ENCODE assay signal across 1 cellular context in genomic region chr4:99563310-99564186, GRCh38.
TF ChIP-seq lines count a peak whose summit lies in the region.

A gene with protein sequence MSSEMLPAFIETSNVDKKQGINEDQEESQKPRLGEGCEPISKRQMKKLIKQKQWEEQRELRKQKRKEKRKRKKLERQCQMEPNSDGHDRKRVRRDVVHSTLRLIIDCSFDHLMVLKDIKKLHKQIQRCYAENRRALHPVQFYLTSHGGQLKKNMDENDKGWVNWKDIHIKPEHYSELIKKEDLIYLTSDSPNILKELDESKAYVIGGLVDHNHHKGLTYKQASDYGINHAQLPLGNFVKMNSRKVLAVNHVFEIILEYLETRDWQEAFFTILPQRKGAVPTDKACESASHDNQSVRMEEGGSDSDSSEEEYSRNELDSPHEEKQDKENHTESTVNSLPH (minus strand): TSS chr4:99564039. CDS start chr4:99559338, 4,701 bp downstream.

TF ChIP-seq in H1, 55 proteins besides CTCF, POLR2A, EP300 and RAD21:
- TF ChIP-seq, protein P1, sequence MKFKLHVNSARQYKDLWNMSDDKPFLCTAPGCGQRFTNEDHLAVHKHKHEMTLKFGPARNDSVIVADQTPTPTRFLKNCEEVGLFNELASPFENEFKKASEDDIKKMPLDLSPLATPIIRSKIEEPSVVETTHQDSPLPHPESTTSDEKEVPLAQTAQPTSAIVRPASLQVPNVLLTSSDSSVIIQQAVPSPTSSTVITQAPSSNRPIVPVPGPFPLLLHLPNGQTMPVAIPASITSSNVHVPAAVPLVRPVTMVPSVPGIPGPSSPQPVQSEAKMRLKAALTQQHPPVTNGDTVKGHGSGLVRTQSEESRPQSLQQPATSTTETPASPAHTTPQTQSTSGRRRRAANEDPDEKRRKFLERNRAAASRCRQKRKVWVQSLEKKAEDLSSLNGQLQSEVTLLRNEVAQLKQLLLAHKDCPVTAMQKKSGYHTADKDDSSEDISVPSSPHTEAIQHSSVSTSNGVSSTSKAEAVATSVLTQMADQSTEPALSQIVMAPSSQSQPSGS (IDR thresholded peaks at IDR 0.05; ENCODE audit: low read length) = peak; percentile 15; the same call in 1 of the 2 replicates
- no peak for TF ChIP-seq BRCA1 (IDR thresholded peaks at IDR 0.05; ENCODE audit: low read depth, low read length)
- no peak for TF ChIP-seq CBX5 (IDR thresholded peaks at IDR 0.05; ENCODE audit: low read depth, low read length)
- TF ChIP-seq SAP30 (IDR thresholded peaks at IDR 0.05; ENCODE audit: insufficient read depth, insufficient replicate concordance, low read length) = peak; percentile 90
- TF ChIP-seq SP1 (IDR thresholded peaks at IDR 0.05; ENCODE audit: low read depth, low read length) = peak; percentile 5; the same call in 1 of the 2 replicates
- TF ChIP-seq ZNF274 (IDR thresholded peaks at IDR 0.05; ENCODE audit: borderline replicate concordance, extremely low read depth, low read length) = no peak
- TF ChIP-seq RBBP5 (IDR thresholded peaks at IDR 0.05; ENCODE audit: borderline replicate concordance, low read depth, low read length) = no peak
- TF ChIP-seq PHF8 (conservative IDR thresholded peaks at IDR 0.05; ENCODE audit: low read depth, low read length) = peak; percentile 77; the same call in 1 of the 2 replicates
- TF ChIP-seq EZH2 (IDR thresholded peaks at IDR 0.05; ENCODE audit: low read depth, low read length, severe bottlenecking) = no peak
- TF ChIP-seq SIX5 (IDR thresholded peaks at IDR 0.05; ENCODE audit: low read depth, low read length) = peak; percentile 70
- TF ChIP-seq FOSL1 (IDR thresholded peaks at IDR 0.05; ENCODE audit: insufficient read depth, low read depth, low read length) = no peak
- TF ChIP-seq YY1 (IDR thresholded peaks at IDR 0.05; ENCODE audit: low read depth, low read length) = peak; percentile 75
- TF ChIP-seq RXRA (IDR thresholded peaks at IDR 0.05; ENCODE audit: insufficient read depth, low read depth, low read length) = no peak
- TF ChIP-seq SUZ12 (IDR thresholded peaks at IDR 0.05; ENCODE audit: low read length) = no peak
- no peak; a peak in 2 of 4 replicates for TF ChIP-seq HDAC2 (IDR thresholded peaks at IDR 0.05; ENCODE audit: borderline replicate concordance in 1 of 2, low read depth in 2 of 2, low read length in 2 of 2)
- TF ChIP-seq TEAD4 (IDR thresholded peaks at IDR 0.05; ENCODE audit: low read depth, low read length) = no peak; the same call in 1 of the 2 replicates
- TF ChIP-seq ASH2L (IDR thresholded peaks at IDR 0.05; ENCODE audit: low read length) = peak; percentile 91
- TF ChIP-seq CEBPB (IDR thresholded peaks at IDR 0.05; ENCODE audit: low read depth, low read length) = peak; percentile 56; the same call in 1 of the 2 replicates
- TF ChIP-seq JUN (IDR thresholded peaks at IDR 0.05; ENCODE audit: low read depth, low read length) = no peak
- TF ChIP-seq SRF (IDR thresholded peaks at IDR 0.05; ENCODE audit: low read depth, low read length) = peak; percentile 58
- no peak; the same call in 1 of the 2 replicates for TF ChIP-seq KDM5A (IDR thresholded peaks at IDR 0.05; ENCODE audit: low read length)
- no peak for TF ChIP-seq TCF12 (IDR thresholded peaks at IDR 0.05; ENCODE audit: low read depth, low read length)
- no peak for TF ChIP-seq MAFK (IDR thresholded peaks at IDR 0.05; ENCODE audit: low read depth, low read length)
- no peak for TF ChIP-seq KDM1A (IDR thresholded peaks at IDR 0.05; ENCODE audit: borderline replicate concordance, low read length)
- TF ChIP-seq CHD1 (IDR thresholded peaks at IDR 0.05; ENCODE audit: low read depth, low read length) = no peak
- peak; percentile 74 for TF ChIP-seq POLR2AphosphoS5 (IDR thresholded peaks at IDR 0.05; ENCODE audit: low read depth, low read length)
- TF ChIP-seq TAF1 (IDR thresholded peaks at IDR 0.05; ENCODE audit: low read depth, low read length) = peak; percentile 83
- no peak for TF ChIP-seq BCL11A (IDR thresholded peaks at IDR 0.05; ENCODE audit: low read depth in 2 of 2, low read length in 2 of 2)
- no peak for TF ChIP-seq RNF2 (IDR thresholded peaks at IDR 0.05; ENCODE audit: borderline replicate concordance, low read depth, low read length, missing control alignments, poor library complexity, severe bottlenecking)
- no peak for TF ChIP-seq CTBP2 (IDR thresholded peaks at IDR 0.05; ENCODE audit: borderline replicate concordance, insufficient read depth, insufficient read length, low read length)
- TF ChIP-seq GTF2F1 (IDR thresholded peaks at IDR 0.05; ENCODE audit: borderline replicate concordance, low read depth, low read length) = no peak
- TF ChIP-seq E2F6 (IDR thresholded peaks at IDR 0.05) = no peak
- TF ChIP-seq CREB1 (IDR thresholded peaks at IDR 0.05) = peak; percentile 95
- peak; percentile 88 to 97; a peak in 3 of 4 replicates for TF ChIP-seq SIN3A (conservative IDR thresholded peaks at IDR 0.05 in 1 of 2, IDR thresholded peaks at IDR 0.05 in 1 of 2; ENCODE audit: low read depth in 1 of 2, low read length in 2 of 2)
- TF ChIP-seq GABPA (IDR thresholded peaks at IDR 0.05; ENCODE audit: borderline replicate concordance, insufficient read depth, low read length) = 0 out of 2 replicates have a peak, but pooled peaks have one; percentile 59
- no peak for TF ChIP-seq RFX5 (IDR thresholded peaks at IDR 0.05; ENCODE audit: borderline replicate concordance, low read depth, low read length)
- no peak for TF ChIP-seq CHD2 (IDR thresholded peaks at IDR 0.05; ENCODE audit: low read length)
- no peak for TF ChIP-seq NANOG (IDR thresholded peaks at IDR 0.05; ENCODE audit: insufficient read depth, low read depth, low read length, poor library complexity, severe bottlenecking)
- peak; percentile 50; the same call in 1 of the 2 replicates for TF ChIP-seq SP4 (IDR thresholded peaks at IDR 0.05; ENCODE audit: low read length)
- TF ChIP-seq, protein P2, sequence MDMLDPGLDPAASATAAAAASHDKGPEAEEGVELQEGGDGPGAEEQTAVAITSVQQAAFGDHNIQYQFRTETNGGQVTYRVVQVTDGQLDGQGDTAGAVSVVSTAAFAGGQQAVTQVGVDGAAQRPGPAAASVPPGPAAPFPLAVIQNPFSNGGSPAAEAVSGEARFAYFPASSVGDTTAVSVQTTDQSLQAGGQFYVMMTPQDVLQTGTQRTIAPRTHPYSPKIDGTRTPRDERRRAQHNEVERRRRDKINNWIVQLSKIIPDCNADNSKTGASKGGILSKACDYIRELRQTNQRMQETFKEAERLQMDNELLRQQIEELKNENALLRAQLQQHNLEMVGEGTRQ (IDR thresholded peaks at IDR 0.05; ENCODE audit: low read length) = no peak
- peak; percentile 70; the same call in 1 of the 2 replicates for TF ChIP-seq ATF3 (IDR thresholded peaks at IDR 0.05; ENCODE audit: insufficient read depth, low read depth, low read length)
- no peak for TF ChIP-seq TAF7 (optimal IDR thresholded peaks at IDR 0.05; ENCODE audit: borderline replicate concordance, low read depth, low read length)
- no peak for TF ChIP-seq EGR1 (IDR thresholded peaks at IDR 0.05; ENCODE audit: borderline replicate concordance, low read depth, low read length)
- TF ChIP-seq JUND (IDR thresholded peaks at IDR 0.05; ENCODE audit: low read length) = no peak
- TF ChIP-seq, protein P3, sequence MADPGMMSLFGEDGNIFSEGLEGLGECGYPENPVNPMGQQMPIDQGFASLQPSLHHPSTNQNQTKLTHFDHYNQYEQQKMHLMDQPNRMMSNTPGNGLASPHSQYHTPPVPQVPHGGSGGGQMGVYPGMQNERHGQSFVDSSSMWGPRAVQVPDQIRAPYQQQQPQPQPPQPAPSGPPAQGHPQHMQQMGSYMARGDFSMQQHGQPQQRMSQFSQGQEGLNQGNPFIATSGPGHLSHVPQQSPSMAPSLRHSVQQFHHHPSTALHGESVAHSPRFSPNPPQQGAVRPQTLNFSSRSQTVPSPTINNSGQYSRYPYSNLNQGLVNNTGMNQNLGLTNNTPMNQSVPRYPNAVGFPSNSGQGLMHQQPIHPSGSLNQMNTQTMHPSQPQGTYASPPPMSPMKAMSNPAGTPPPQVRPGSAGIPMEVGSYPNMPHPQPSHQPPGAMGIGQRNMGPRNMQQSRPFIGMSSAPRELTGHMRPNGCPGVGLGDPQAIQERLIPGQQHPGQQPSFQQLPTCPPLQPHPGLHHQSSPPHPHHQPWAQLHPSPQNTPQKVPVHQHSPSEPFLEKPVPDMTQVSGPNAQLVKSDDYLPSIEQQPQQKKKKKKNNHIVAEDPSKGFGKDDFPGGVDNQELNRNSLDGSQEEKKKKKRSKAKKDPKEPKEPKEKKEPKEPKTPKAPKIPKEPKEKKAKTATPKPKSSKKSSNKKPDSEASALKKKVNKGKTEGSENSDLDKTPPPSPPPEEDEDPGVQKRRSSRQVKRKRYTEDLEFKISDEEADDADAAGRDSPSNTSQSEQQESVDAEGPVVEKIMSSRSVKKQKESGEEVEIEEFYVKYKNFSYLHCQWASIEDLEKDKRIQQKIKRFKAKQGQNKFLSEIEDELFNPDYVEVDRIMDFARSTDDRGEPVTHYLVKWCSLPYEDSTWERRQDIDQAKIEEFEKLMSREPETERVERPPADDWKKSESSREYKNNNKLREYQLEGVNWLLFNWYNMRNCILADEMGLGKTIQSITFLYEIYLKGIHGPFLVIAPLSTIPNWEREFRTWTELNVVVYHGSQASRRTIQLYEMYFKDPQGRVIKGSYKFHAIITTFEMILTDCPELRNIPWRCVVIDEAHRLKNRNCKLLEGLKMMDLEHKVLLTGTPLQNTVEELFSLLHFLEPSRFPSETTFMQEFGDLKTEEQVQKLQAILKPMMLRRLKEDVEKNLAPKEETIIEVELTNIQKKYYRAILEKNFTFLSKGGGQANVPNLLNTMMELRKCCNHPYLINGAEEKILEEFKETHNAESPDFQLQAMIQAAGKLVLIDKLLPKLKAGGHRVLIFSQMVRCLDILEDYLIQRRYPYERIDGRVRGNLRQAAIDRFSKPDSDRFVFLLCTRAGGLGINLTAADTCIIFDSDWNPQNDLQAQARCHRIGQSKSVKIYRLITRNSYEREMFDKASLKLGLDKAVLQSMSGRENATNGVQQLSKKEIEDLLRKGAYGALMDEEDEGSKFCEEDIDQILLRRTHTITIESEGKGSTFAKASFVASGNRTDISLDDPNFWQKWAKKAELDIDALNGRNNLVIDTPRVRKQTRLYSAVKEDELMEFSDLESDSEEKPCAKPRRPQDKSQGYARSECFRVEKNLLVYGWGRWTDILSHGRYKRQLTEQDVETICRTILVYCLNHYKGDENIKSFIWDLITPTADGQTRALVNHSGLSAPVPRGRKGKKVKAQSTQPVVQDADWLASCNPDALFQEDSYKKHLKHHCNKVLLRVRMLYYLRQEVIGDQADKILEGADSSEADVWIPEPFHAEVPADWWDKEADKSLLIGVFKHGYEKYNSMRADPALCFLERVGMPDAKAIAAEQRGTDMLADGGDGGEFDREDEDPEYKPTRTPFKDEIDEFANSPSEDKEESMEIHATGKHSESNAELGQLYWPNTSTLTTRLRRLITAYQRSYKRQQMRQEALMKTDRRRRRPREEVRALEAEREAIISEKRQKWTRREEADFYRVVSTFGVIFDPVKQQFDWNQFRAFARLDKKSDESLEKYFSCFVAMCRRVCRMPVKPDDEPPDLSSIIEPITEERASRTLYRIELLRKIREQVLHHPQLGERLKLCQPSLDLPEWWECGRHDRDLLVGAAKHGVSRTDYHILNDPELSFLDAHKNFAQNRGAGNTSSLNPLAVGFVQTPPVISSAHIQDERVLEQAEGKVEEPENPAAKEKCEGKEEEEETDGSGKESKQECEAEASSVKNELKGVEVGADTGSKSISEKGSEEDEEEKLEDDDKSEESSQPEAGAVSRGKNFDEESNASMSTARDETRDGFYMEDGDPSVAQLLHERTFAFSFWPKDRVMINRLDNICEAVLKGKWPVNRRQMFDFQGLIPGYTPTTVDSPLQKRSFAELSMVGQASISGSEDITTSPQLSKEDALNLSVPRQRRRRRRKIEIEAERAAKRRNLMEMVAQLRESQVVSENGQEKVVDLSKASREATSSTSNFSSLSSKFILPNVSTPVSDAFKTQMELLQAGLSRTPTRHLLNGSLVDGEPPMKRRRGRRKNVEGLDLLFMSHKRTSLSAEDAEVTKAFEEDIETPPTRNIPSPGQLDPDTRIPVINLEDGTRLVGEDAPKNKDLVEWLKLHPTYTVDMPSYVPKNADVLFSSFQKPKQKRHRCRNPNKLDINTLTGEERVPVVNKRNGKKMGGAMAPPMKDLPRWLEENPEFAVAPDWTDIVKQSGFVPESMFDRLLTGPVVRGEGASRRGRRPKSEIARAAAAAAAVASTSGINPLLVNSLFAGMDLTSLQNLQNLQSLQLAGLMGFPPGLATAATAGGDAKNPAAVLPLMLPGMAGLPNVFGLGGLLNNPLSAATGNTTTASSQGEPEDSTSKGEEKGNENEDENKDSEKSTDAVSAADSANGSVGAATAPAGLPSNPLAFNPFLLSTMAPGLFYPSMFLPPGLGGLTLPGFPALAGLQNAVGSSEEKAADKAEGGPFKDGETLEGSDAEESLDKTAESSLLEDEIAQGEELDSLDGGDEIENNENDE (IDR thresholded peaks at IDR 0.05; ENCODE audit: insufficient replicate concordance, low read length) = no peak
- TF ChIP-seq NRF1 (IDR thresholded peaks at IDR 0.05; ENCODE audit: low read depth, low read length) = no peak
- TF ChIP-seq POU5F1 (IDR thresholded peaks at IDR 0.05; ENCODE audit: low read depth, low read length) = no peak
- no peak for TF ChIP-seq SP2 (IDR thresholded peaks at IDR 0.05; ENCODE audit: low read length)
- peak; percentile 38; the same call in 1 of the 2 replicates for TF ChIP-seq TBP (IDR thresholded peaks at IDR 0.05; ENCODE audit: low read depth, low read length)
- TF ChIP-seq BACH1 (IDR thresholded peaks at IDR 0.05; ENCODE audit: low read length) = no peak
- TF ChIP-seq HDAC6 (IDR thresholded peaks at IDR 0.05; ENCODE audit: low read depth, low read length) = no peak
- peak; percentile 32; the same call in 1 of the 2 replicates for TF ChIP-seq MAX (IDR thresholded peaks at IDR 0.05)
- no peak for TF ChIP-seq CBX8 (IDR thresholded peaks at IDR 0.05; ENCODE audit: borderline replicate concordance, low read depth, low read length)
- no peak for TF ChIP-seq SIRT6 (IDR thresholded peaks at IDR 0.05; ENCODE audit: low read length)
- peak; percentile 91 for TF ChIP-seq KDM4A (IDR thresholded peaks at IDR 0.05; ENCODE audit: low read depth, low read length, severe bottlenecking)
